Comparison of ENCODE assay signal across 6 cellular contexts in the genomic region with DNA sequence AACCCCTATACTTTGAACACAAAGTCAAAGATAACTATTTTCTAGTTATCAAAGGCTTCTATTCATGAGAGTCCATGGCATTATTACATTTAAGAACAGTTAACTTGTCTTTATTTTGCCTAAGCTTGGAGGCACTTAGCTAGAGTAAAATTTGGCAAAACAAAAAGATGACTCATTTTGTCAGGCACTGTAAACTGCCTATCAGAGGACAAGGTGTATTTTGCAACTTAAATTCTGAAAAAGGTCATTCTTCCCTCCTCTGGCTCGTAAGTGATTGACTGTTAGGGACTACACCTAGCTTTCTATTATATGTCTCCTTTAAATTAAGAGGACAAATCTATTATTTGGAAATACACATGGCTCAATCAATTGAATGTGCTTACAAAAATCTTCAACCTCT.
DNase-seq lines count a peak whose midpoint lies in the region; ATAC-seq, FAIRE-seq and TF ChIP-seq lines count a peak whose summit lies in the region.
"Not testable (repeated sequence)": the region's sequence is repeated elsewhere in the genome, so short reads cannot be mapped to it uniquely, and the experiment has no call there.

No MANE protein-coding gene starts in this region.

- not testable (repeated sequence) for H2AFZ ChIP-seq in PC-3 (ENCODE audit: low read length); GM12878 (ENCODE audit: control insufficient read depth, low read depth, low read length)

- H3K27me3 ChIP-seq in PC-3 (ENCODE audit: low read length); GM12878 (replicated peaks in 1 of 2; ENCODE audit: control insufficient read depth in 2 of 2, insufficient read depth in 2 of 2, low read length in 1 of 2); gastrocnemius medialis: not testable (repeated sequence)

- CTCF ChIA-PET in PC-3 (lab: Charles Lee) = not testable (repeated sequence)
- CTCF ChIA-PET in GM12878 (lab: Yijun Ruan, JAX) = interaction anchor here (1.5 to 1.7 kb wide), 2 partner anchors 53 to 85 kb away, joined by 6 to 7 read pairs; no protein-coding TSS in a partner anchor

- POLR2A ChIA-PET in PC-3 (lab: Charles Lee; ENCODE audit: unreplicated experiment); GM12878 (lab: Charles Lee): not testable (repeated sequence)

- H3K9ac ChIP-seq in PC-3 (ENCODE audit: low read length); GM12878 (ENCODE audit: control insufficient read depth, insufficient read depth, low read length): not testable (repeated sequence)

- not testable (repeated sequence) for H3K36me3 ChIP-seq in PC-3 (ENCODE audit: low read depth, low read length); GM12878 (ENCODE audit: control insufficient read depth in 2 of 2, insufficient read depth in 2 of 2, low read length in 1 of 2); gastrocnemius medialis

- H3F3A ChIP-seq in PC-3 (ENCODE audit: low read length, unreplicated experiment) = not testable (repeated sequence)

- H3K4me1 ChIP-seq in PC-3 (ENCODE audit: insufficient read depth, low read length); GM12878 (ENCODE audit: control insufficient read depth, insufficient read depth, low read length): not testable (repeated sequence)
- peaks cover 27 to 35% of the 10 kb centered on the region in 2 donors for H3K4me1 ChIP-seq in gastrocnemius medialis

- not testable (repeated sequence) for TF ChIP-seq EP300 in GM12878 (IDR thresholded peaks at IDR 0.05; ENCODE audit: borderline replicate concordance in 1 of 2, control insufficient read depth in 1 of 2, low read depth in 2 of 2, low read length in 2 of 2)

- SMC1A ChIA-PET in GM12878 (lab: Charles Lee; ENCODE audit: uncharacterized antibody, unreplicated experiment) = interaction anchor here (1.0 to 1.3 kb wide), 3 partner anchors 38 to 85 kb away, joined by 3 to 4 read pairs (median 4); no protein-coding TSS in a partner anchor

- RAD21 ChIA-PET in GM12878 (lab: Charles Lee; ENCODE audit: unreplicated experiment) = not testable (repeated sequence)

- H3K4me2 ChIP-seq in PC-3 (ENCODE audit: low read length); GM12878 (ENCODE audit: control insufficient read depth, insufficient read depth): not testable (repeated sequence)

- peak; percentile 56; the same call in 1 of the 2 replicates for ATAC-seq in PC-3
- not testable (repeated sequence) for ATAC-seq in GM12878
- ATAC-seq in esophagus mucosa = peak; percentile 69
- ATAC-seq in left lobe of liver = peak; percentile 55
- ATAC-seq in omental fat pad (ENCODE audit: low FRiP score) = peak; percentile 88
- ATAC-seq in gastrocnemius medialis = peak; percentile 53 to 56

- H3K27ac ChIP-seq in PC-3 (ENCODE audit: low read length); GM12878 (ENCODE audit: control insufficient read depth, insufficient read depth): not testable (repeated sequence)
- peak overlapping the region in 2 of 4 donors; percentile 41 to 47 for H3K27ac ChIP-seq in gastrocnemius medialis

- no CpG with 5 or more reads among the region's 1 CpG for WGBS in GM12878 (ENCODE audit: insufficient coverage, insufficient replicate concordance, low lambda C conversion rate, missing lambda C conversion rate)

- intact Hi-C loops in PC-3 (cut with micrococcal nuclease) = loop anchor here (10.0 kb wide), 1 partner anchor 709 kb away; no protein-coding TSS in a partner anchor
- intact Hi-C loops in GM12878 (cut with micrococcal nuclease; ENCODE audit: unreplicated experiment); gastrocnemius medialis (cut with DNase I; ENCODE audit: low total_unique reads): not testable (repeated sequence)

- H4K20me1 ChIP-seq in PC-3 (ENCODE audit: low read length); GM12878 (ENCODE audit: control insufficient read depth, insufficient read depth): not testable (repeated sequence)

- not testable (repeated sequence) for H3K9me3 ChIP-seq in PC-3 (ENCODE audit: low read length); GM12878 (replicated peaks; ENCODE audit: control insufficient read depth, insufficient read depth, low read length); gastrocnemius medialis

- in situ Hi-C loops in GM12878 (cut with MboI) = not testable (repeated sequence)
- in situ Hi-C loops in gastrocnemius medialis (cut with MboI; ENCODE audit: low sequenced_read_pairs in 4 of 4) = loop anchor here in 1 of 4 donors (10.0 kb wide), 1 partner anchor 79 kb away; no protein-coding TSS in a partner anchor

- not testable (repeated sequence) for TF ChIP-seq CTCF in PC-3 (conservative IDR thresholded peaks at IDR 0.05; ENCODE audit: low read depth, low read length); GM12878 (IDR thresholded peaks at IDR 0.05 in 2 of 3, conservative IDR thresholded peaks at IDR 0.05 in 1 of 3; ENCODE audit: control insufficient read depth in 2 of 3, extremely low read depth in 1 of 3, insufficient read depth in 1 of 3, low read depth in 3 of 3, low read length in 3 of 3); omental fat pad (IDR thresholded peaks at IDR 0.05); gastrocnemius medialis (IDR thresholded peaks at IDR 0.05 in 4 of 5, conservative IDR thresholded peaks at IDR 0.05 in 1 of 5)

- BruUV-seq in PC-3 (replicated peaks; lab: Mats Ljungman, UMichigan); GM12878 (replicated peaks; lab: Mats Ljungman, UMichigan): not testable (repeated sequence)

- H3K9me2 ChIP-seq in PC-3 (replicated peaks; ENCODE audit: low read length) = not testable (repeated sequence)

- H3K79me2 ChIP-seq in PC-3 (ENCODE audit: low read length); GM12878 (ENCODE audit: control insufficient read depth, insufficient read depth, low read length): not testable (repeated sequence)

- peak; percentile 23 for FAIRE-seq in GM12878 (lab: Jason Lieb, UNC)

- not testable (repeated sequence) for H3K4me3 ChIP-seq in PC-3 (ENCODE audit: low read length); GM12878; gastrocnemius medialis

- not testable (repeated sequence) for DNase-seq in PC-3; GM12878 (ENCODE audit: low read depth, low spot score); left lobe of liver (ENCODE audit: low spot score); omental fat pad (ENCODE audit: low spot score); gastrocnemius medialis

- not testable (repeated sequence) for TF ChIP-seq POLR2A in GM12878 (IDR thresholded peaks at IDR 0.05; ENCODE audit: low read depth, low read length); gastrocnemius medialis (IDR thresholded peaks at IDR 0.05)

- TF ChIP-seq RAD21 in GM12878 (IDR thresholded peaks at IDR 0.05; ENCODE audit: insufficient read depth, low read depth, low read length) = not testable (repeated sequence)
